Comparison of ENCODE assay signal across 1 cellular context in the genomic region with DNA sequence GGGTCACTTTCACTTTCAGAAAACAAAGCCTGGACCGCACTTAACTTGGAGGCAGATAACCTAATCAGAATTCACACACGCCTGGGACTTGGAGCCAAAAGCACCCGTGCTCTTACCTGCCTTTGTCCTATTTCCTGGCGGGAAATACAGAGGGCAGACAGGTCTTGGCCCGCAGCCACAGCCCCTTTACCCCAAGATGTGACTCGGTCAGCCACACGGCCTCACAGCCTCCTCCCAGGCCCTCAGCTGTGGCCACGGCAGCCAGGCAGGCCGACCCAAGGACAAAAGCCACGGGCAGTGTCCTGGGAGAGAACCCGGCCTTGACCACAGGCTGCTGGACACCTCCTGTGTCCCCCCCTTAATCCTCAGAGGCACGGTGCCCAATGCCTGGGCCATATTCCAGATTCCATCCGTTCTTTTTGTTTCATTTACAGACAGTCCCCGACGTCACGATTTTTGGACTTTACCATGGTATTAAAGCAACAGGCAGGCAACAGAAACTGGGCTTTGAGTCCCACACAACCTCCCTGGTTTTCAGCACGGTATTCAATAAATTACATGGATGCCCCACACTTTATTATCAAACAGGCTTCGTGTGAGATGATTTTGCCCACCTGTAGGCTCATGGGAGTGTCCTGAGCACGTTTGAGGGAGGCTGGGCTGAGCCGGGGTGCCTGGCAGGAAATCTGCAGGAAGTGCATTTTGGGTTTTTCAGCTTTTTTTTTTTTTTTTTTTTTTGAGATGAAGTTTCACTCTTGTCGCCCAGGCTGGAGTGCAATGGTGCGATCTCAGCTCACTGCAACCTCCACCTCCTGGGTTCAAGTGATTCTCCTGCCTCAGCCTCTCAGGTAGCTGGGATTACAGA.
A peak's percentile ranks its signal among the peaks of the same experiment; 100 is the strongest.
TF ChIP-seq lines count a peak whose summit lies in the region.

No MANE protein-coding gene starts in this region.

TF ChIP-seq in HepG2, 621 proteins besides CTCF, POLR2A, EP300 and RAD21 (continued from another document):
- TF ChIP-seq HNF1A (IDR thresholded peaks at IDR 0.05; ENCODE audit: low read depth) (no peak), HNF1A (CRISPR knock-in tag; IDR thresholded peaks at IDR 0.05; ENCODE audit: borderline replicate concordance) (0 out of 2 replicates have a peak, but pooled peaks have one; percentile 25), ZNF530 (CRISPR knock-in tag; IDR thresholded peaks at IDR 0.05; ENCODE audit: low read depth) (no peak), IKZF4 (CRISPR knock-in tag; IDR thresholded peaks at IDR 0.05; ENCODE audit: borderline replicate concordance, low read depth, not compliant biosample characterization) (peak; percentile 83), GLI4 (CRISPR knock-in tag; IDR thresholded peaks at IDR 0.05; ENCODE audit: borderline replicate concordance) (peak; percentile 92; the same call in 1 of the 2 replicates), TCF7L2 (IDR thresholded peaks at IDR 0.05; ENCODE audit: low read depth, low read length) (no peak), ZNF354B (CRISPR knock-in tag; IDR thresholded peaks at IDR 0.05) (no peak), ZNF777 (CRISPR knock-in tag; IDR thresholded peaks at IDR 0.05) (peak; percentile 68), ZNF12 (CRISPR knock-in tag; IDR thresholded peaks at IDR 0.05) (peak; percentile 10; the same call in 1 of the 2 replicates), ZNF441 (CRISPR knock-in tag; IDR thresholded peaks at IDR 0.05; ENCODE audit: borderline replicate concordance) (no peak), ZNF710 (CRISPR knock-in tag; IDR thresholded peaks at IDR 0.05; ENCODE audit: borderline replicate concordance) (peak; percentile 67), ZNF776 (CRISPR knock-in tag; IDR thresholded peaks at IDR 0.05) (no peak)
- TF ChIP-seq, protein P1, sequence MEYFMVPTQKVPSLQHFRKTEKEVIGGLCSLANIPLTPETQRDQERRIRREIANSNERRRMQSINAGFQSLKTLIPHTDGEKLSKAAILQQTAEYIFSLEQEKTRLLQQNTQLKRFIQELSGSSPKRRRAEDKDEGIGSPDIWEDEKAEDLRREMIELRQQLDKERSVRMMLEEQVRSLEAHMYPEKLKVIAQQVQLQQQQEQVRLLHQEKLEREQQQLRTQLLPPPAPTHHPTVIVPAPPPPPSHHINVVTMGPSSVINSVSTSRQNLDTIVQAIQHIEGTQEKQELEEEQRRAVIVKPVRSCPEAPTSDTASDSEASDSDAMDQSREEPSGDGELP (IDR thresholded peaks at IDR 0.05; ENCODE audit: borderline replicate concordance, low read depth) = peak; percentile 55; the same call in 1 of the 2 replicates
TF ChIP-seq in HepG2: peak in this region for 112.
